Comparison of ENCODE assay signal across 2 cellular contexts in genomic region chr10:96959733-96960132, GRCh38.
A peak's percentile ranks its signal among the peaks of the same experiment; 100 is the strongest.
TF ChIP-seq lines count a peak whose summit lies in the region.

No MANE protein-coding gene starts in this region.

TF ChIP-seq in HEK293, 187 proteins besides CTCF, POLR2A, EP300 and RAD21 (continued from another document):
- peak; percentile 47; the same call in 1 of the 2 replicates for TF ChIP-seq ZNF18 (tag by site-specific recombination; IDR thresholded peaks at IDR 0.05)
- 0 out of 2 replicates have a peak, but pooled peaks have one; percentile 36 for TF ChIP-seq PRDM6 (tag by site-specific recombination; IDR thresholded peaks at IDR 0.05)
- TF ChIP-seq FEZF1 (tag by site-specific recombination; IDR thresholded peaks at IDR 0.05): 0 out of 2 replicates have a peak, but pooled peaks have one; percentile 21
- TF ChIP-seq ZXDB (tag by site-specific recombination; IDR thresholded peaks at IDR 0.05): no peak

TF ChIP-seq in K562, 482 proteins besides CTCF, POLR2A, EP300 and RAD21 (continued from another document):
- TF ChIP-seq ZBTB33 (CRISPR knock-in tag; IDR thresholded peaks at IDR 0.05): no peak
- TF ChIP-seq HDAC1 (IDR thresholded peaks at IDR 0.05): no peak
